ENCODE assay signal across 8 cellular contexts in genomic region chr20:31870703-31871601, GRCh38. TPM values are rescaled to one million over a fixed set of nuclear protein-coding genes. Genes with fewer than 3 reads are reported as not detected.
DNase-seq lines count a peak whose midpoint lies in the region; ATAC-seq and TF ChIP-seq lines count a peak whose summit lies in the region.

No MANE protein-coding gene starts in this region.

- 9 to 11% methylated on average over 19 to 25 of the region's 25 CpGs for WGBS in esophagus, 2 donors
- 100% methylated on average over 1 of the region's 25 CpGs for WGBS in trophoblast cell (ENCODE audit: extremely low coverage, insufficient coverage, insufficient read length)

- peak overlapping the region; percentile 75 for H3K4me3 Mint-ChIP-seq in Calu3 (ENCODE audit: low read depth, unreplicated experiment)

- no peaks in the 10 kb centered on the region for H3K9me3 Mint-ChIP-seq in Calu3 (ENCODE audit: low read depth, unreplicated experiment)

- no TSS peak for BruUV-seq in Calu3 (replicated peaks; lab: Mats Ljungman, UMichigan)

- no peak for DNase-seq in Calu3
- no peak for DNase-seq in NT2/D1 (ENCODE audit: low read depth, low spot score)
- no peak for DNase-seq in trophoblast cell
- no peak for DNase-seq in NCI-H2029 treated with DMSO at 0.1 percent for 48 hours (lab: John Stamatoyannopoulos, UW)

- H3K4me1 ChIP-seq in NT2/D1 (ENCODE audit: insufficient read depth, insufficient read length) (no peaks in the 10 kb centered on the region), esophagus (ENCODE audit: control insufficient read depth in 2 of 2, insufficient read depth in 2 of 2, low read length in 1 of 2) (no peaks in the 10 kb centered on the region), trophoblast cell (ENCODE audit: control insufficient read depth in 1 of 2, insufficient read depth in 2 of 2, low read length in 2 of 2) (peaks cover 5 to 7% of the 10 kb centered on the region in 2 experiments)

- H3K18ac ChIP-seq in trophoblast cell (ENCODE audit: low read length): no peak overlapping the region

- H2BK5ac ChIP-seq in trophoblast cell (ENCODE audit: low read depth, low read length, poor library complexity): no peak overlapping the region

- H3K9me3 ChIP-seq in NT2/D1 (ENCODE audit: insufficient read depth, low read length) (no peaks in the 10 kb centered on the region), esophagus (ENCODE audit: control insufficient read depth in 2 of 2, insufficient read depth in 1 of 2, low read depth in 1 of 2, low read length in 1 of 2) (no peaks in the 10 kb centered on the region), trophoblast cell (ENCODE audit: insufficient read depth, low read depth, low read length) (no peaks in the 10 kb centered on the region)

- H3K14ac ChIP-seq in trophoblast cell (ENCODE audit: low read length): no peak overlapping the region

- H3K36me3 ChIP-seq in NT2/D1 (ENCODE audit: insufficient read depth, insufficient read length, low read length): no peaks in the 10 kb centered on the region
- no peaks in the 10 kb centered on the region for H3K36me3 ChIP-seq in esophagus (ENCODE audit: control insufficient read depth in 2 of 2, insufficient read depth in 2 of 2, low read length in 1 of 2)
- no peaks in the 10 kb centered on the region for H3K36me3 ChIP-seq in trophoblast cell (ENCODE audit: control insufficient read depth in 1 of 2, insufficient read depth in 2 of 2, low read length in 2 of 2)

- no peak overlapping the region for H3K23ac ChIP-seq in trophoblast cell (ENCODE audit: low read length)

- peak overlapping the region; percentile 67 for H3K4me3 ChIP-seq in NT2/D1 (ENCODE audit: insufficient read length, low read depth)
- peak overlapping the region; percentile 52 to 53 for H3K4me3 ChIP-seq in esophagus (ENCODE audit: low read depth in 1 of 2, low read length in 2 of 2)
- peak overlapping the region; percentile 71 for H3K4me3 ChIP-seq in trophoblast cell (ENCODE audit: low read depth, low read length)

- H3K27ac ChIP-seq in esophagus (ENCODE audit: low read depth in 2 of 2, low read length in 1 of 2) (peak overlapping the region in 1 of 2 donors; percentile 30), trophoblast cell (ENCODE audit: low read depth, low read length) (no peak overlapping the region)

- H3K36me3 Mint-ChIP-seq in Calu3 (ENCODE audit: insufficient read depth, unreplicated experiment): peaks cover 13% of the 10 kb centered on the region

- no peak for ATAC-seq in GM19351 (IDR thresholded peaks at IDR 0.05; ENCODE audit: unreplicated experiment)
- ATAC-seq in GM21367 (IDR thresholded peaks at IDR 0.05; ENCODE audit: unreplicated experiment): no peak
- no peak for ATAC-seq in HG03139 (IDR thresholded peaks at IDR 0.05; ENCODE audit: unreplicated experiment)

- no peak overlapping the region for H2AK5ac ChIP-seq in trophoblast cell (ENCODE audit: low read length)

- H3K79me2 ChIP-seq in trophoblast cell (ENCODE audit: control insufficient read depth, insufficient read depth, low read length, poor library complexity): no peaks in the 10 kb centered on the region

- intact Hi-C loops in Calu3 (cut with micrococcal nuclease; ENCODE audit: unreplicated experiment): no loop called here

- TF ChIP-seq CTCF in Calu3 (IDR thresholded peaks at IDR 0.05; ENCODE audit: unreplicated experiment): no peak

- H2BK12ac ChIP-seq in trophoblast cell (ENCODE audit: low read length): no peak overlapping the region

- H2AFZ ChIP-seq in trophoblast cell (ENCODE audit: insufficient read depth, low read length, poor library complexity): peak overlapping the region; percentile 84

- H4K8ac ChIP-seq in trophoblast cell (ENCODE audit: low read depth, low read length): no peak overlapping the region

- H3K27ac Mint-ChIP-seq in Calu3 (ENCODE audit: unreplicated experiment): peak overlapping the region; percentile 3

- no peak overlapping the region for H4K91ac ChIP-seq in trophoblast cell (ENCODE audit: low read depth, low read length)

- H3K9ac ChIP-seq in NT2/D1 (ENCODE audit: insufficient read length, low read depth) (peak overlapping the region; percentile 64), trophoblast cell (ENCODE audit: low read length) (no peak overlapping the region)

- CTCF ChIA-PET in Calu3 (lab: Charles Lee): interaction anchor here (0.9 kb wide), 2 partner anchors 60 to 147 kb away, joined by 3 read pairs; no protein-coding TSS in a partner anchor

- no peak overlapping the region for H4K12ac ChIP-seq in trophoblast cell (ENCODE audit: low read depth, low read length)

- H3K4me1 Mint-ChIP-seq in Calu3 (ENCODE audit: low read depth, unreplicated experiment): peaks cover 10% of the 10 kb centered on the region

- H3K4ac ChIP-seq in trophoblast cell (ENCODE audit: low read depth, low read length): no peak overlapping the region

- H3K4me2 ChIP-seq in trophoblast cell (ENCODE audit: low read length): peak overlapping the region; percentile 95

- H3K27me3 ChIP-seq in NT2/D1 (ENCODE audit: insufficient read depth, insufficient read length) (peaks cover 33% of the 10 kb centered on the region), esophagus (ENCODE audit: control insufficient read depth in 1 of 2, insufficient read depth in 2 of 2, low read length in 2 of 2) (no peaks in the 10 kb centered on the region), trophoblast cell (ENCODE audit: insufficient read depth, low read length) (peaks cover 36% of the 10 kb centered on the region)

- no peak overlapping the region for H2BK120ac ChIP-seq in trophoblast cell (ENCODE audit: insufficient read depth, low read length, poor library complexity)

- H3K27me3 Mint-ChIP-seq in Calu3 (ENCODE audit: unreplicated experiment): no peaks in the 10 kb centered on the region

- H3K79me1 ChIP-seq in trophoblast cell (ENCODE audit: low read length): no peaks in the 10 kb centered on the region

RNA-seq across cellular contexts. Expression of gene TTLL9, which starts 0.5 kb away (rescaled TPM):
- not detected in 2 replicates for total RNA-seq in Calu3 (2022)
- under 1 TPM; 0.12 to 0.14 TPM for polyA plus RNA-seq in esophagus
- 0.03 and 0.07 TPM in 2 replicates for polyA plus RNA-seq in trophoblast cell (2013)

RNA-seq across cellular contexts. Expression of gene DUSP15, which starts 0.6 kb away (rescaled TPM):
- 0.47 TPM in 1 of 2 replicates, not detected in the other for total RNA-seq in Calu3 (2022)
- polyA plus RNA-seq in esophagus: under 1 TPM; 0.55 to 0.58 TPM
- polyA plus RNA-seq in trophoblast cell (2013): 0.24 and 0.41 TPM in 2 replicates

RNA-seq across cellular contexts. Expression of gene FOXS1, which starts 25.5 kb away (rescaled TPM):
- total RNA-seq in Calu3 (2022): not detected in 2 replicates
- polyA plus RNA-seq in esophagus: under 1 TPM; 0.35 to 0.41 TPM
- 0.57 and 0.71 TPM in 2 replicates for polyA plus RNA-seq in trophoblast cell (2013)

RNA-seq across cellular contexts. Expression of gene MYLK2, which starts 51.8 kb away (rescaled TPM):
- total RNA-seq in Calu3 (2022): 1.3 and 1.5 TPM in 2 replicates
- under 1 TPM; 0.08 to 0.11 TPM for polyA plus RNA-seq in esophagus
- polyA plus RNA-seq in trophoblast cell (2013): 0.12 and 0.19 TPM in 2 replicates
